1 cellular context compared by ENCODE assay signal in genomic region chr6:88161921-88162320, GRCh38.
TF ChIP-seq lines count a peak whose summit lies in the region.

No MANE protein-coding gene starts in this region.

TF ChIP-seq in neural cell, 6 proteins besides CTCF, POLR2A, EP300 and RAD21:
- no peak for TF ChIP-seq REST (IDR thresholded peaks at IDR 0.05; ENCODE audit: borderline replicate concordance)
- no peak for TF ChIP-seq MXI1 (conservative IDR thresholded peaks at IDR 0.05; ENCODE audit: poor library complexity, severe bottlenecking)
- TF ChIP-seq TAF1 (IDR thresholded peaks at IDR 0.05; ENCODE audit: low read depth), result no peak
- TF ChIP-seq EZH2 (IDR thresholded peaks at IDR 0.05; ENCODE audit: borderline replicate concordance, insufficient read depth, low read length, poor library complexity, severe bottlenecking), result no peak
- TF ChIP-seq SMC3 (conservative IDR thresholded peaks at IDR 0.05; ENCODE audit: poor library complexity), result no peak
